ENCODE assay signal across 9 cellular contexts in the genomic region with DNA sequence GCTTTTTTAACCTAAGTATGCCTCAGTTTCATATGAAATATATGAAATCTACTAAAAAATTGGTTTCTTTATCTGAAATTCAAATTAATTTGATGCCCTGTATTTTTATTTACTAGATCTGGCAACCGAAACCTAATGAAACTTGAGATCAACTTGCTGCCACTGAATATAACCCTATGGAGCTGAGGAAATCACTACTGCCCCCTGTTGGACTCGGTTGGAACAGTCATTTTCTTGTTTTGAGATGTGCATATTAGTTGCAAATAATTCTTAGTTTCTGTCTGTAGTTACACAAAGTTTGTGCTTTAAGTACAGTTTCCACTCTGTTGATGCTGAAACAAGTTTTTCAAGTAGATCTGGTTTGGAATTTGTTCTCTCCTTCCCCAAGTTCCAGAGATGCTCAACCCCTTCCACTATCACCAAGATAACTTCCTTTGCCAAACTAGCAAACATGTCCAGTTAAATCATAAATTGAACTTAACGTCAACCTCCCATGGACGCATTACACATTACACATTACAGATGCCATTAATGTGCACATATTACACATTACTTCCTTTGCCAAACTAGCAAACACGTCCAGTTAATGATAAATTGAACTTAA. TPM values are rescaled to one million over a fixed set of nuclear protein-coding genes. Genes with fewer than 3 reads are reported as not detected.
DNase-seq lines count a peak whose midpoint lies in the region; ATAC-seq, FAIRE-seq and TF ChIP-seq lines count a peak whose summit lies in the region.
"Had no signal": no experiment of that assay in that cellular context is flagged by ENCODE, and none has a peak within 500 bp of the region (broad histone marks: within the 10 kb centered on the region; RNA-seq: fewer than 3 reads in every experiment).

No MANE protein-coding gene starts in this region.

- H3K27me3 Mint-ChIP-seq in activated CD4-positive, alpha-beta memory T cell treated with anti-CD3 and anti-CD28 coated beads, Interleukin-2, amount 10 ng/mL, durations not matched to agents 7 days and 5 days, result peaks cover 11% of the 10 kb centered on the region

- no peak overlapping the region for H3K27ac Mint-ChIP-seq in activated CD4-positive, alpha-beta memory T cell treated with anti-CD3 and anti-CD28 coated beads, Interleukin-2, amount 10 ng/mL, durations not matched to agents 7 days and 5 days

- H3K4me1 ChIP-seq in parathyroid adenoma, result peaks cover 5% of the 10 kb centered on the region

- no peak for ATAC-seq in HG02678 (IDR thresholded peaks at IDR 0.05; ENCODE audit: unreplicated experiment)
- no peak for ATAC-seq in HG03135 (IDR thresholded peaks at IDR 0.05; ENCODE audit: unreplicated experiment)

- peak; percentile 95 for TF ChIP-seq CTCF in C4-2B (conservative IDR thresholded peaks at IDR 0.05)
- peak; percentile 76 for TF ChIP-seq CTCF in foreskin fibroblast (IDR thresholded peaks at IDR 0.05; ENCODE audit: low read depth, low read length)
- peak; percentile 74 for TF ChIP-seq CTCF in parathyroid adenoma (IDR thresholded peaks at IDR 0.05)

- POLR2A ChIA-PET in activated CD4-positive, alpha-beta memory T cell treated with anti-CD3 and anti-CD28 coated beads, Interleukin-2, amount 10 ng/mL, durations not matched to agents 7 days and 5 days (lab: Charles Lee), result no interaction called here

- H3K9me3 Mint-ChIP-seq in activated CD4-positive, alpha-beta memory T cell treated with anti-CD3 and anti-CD28 coated beads, Interleukin-2, amount 10 ng/mL, durations not matched to agents 7 days and 5 days, result no peaks in the 10 kb centered on the region

- no peak overlapping the region for H3K9ac ChIP-seq in parathyroid adenoma

- DNase-seq in GM19239 (ENCODE audit: insufficient read length, low spot score) (peak; percentile 19), NCI-H446 treated with DMSO at 0.1 percent for 48 hours (lab: John Stamatoyannopoulos, UW) (peak; percentile 28), foreskin fibroblast (peak; percentile 32 to 77)
- DNase-seq in activated CD4-positive, alpha-beta memory T cell treated with anti-CD3 and anti-CD28 coated beads, Interleukin-2, amount 10 ng/mL, durations not matched to agents 7 days and 5 days, result peak; percentile 43

- no peak overlapping the region for H2AFZ ChIP-seq in parathyroid adenoma

- no peak overlapping the region for H3K4me2 ChIP-seq in parathyroid adenoma (ENCODE audit: low read length)

- H3K27ac ChIP-seq in C4-2B, result no peak overlapping the region
- H3K27ac ChIP-seq in parathyroid adenoma, result no peak overlapping the region
- H3K27ac ChIP-seq: skin epidermis had no signal

- no peak for FAIRE-seq in GM19239 (lab: Jason Lieb, UNC)

- H3K36me3 Mint-ChIP-seq in activated CD4-positive, alpha-beta memory T cell treated with anti-CD3 and anti-CD28 coated beads, Interleukin-2, amount 10 ng/mL, durations not matched to agents 7 days and 5 days (ENCODE audit: low read depth), result no peaks in the 10 kb centered on the region

- H3K79me2 ChIP-seq in parathyroid adenoma, result no peaks in the 10 kb centered on the region

- H3K4me3 ChIP-seq in foreskin fibroblast (ENCODE audit: low read depth in 1 of 2, low read length in 2 of 2) (no peak overlapping the region), parathyroid adenoma (ENCODE audit: low read depth, low read length) (no peak overlapping the region)
- H3K4me3 ChIP-seq: skin epidermis had no signal

- H3K4me3 Mint-ChIP-seq in activated CD4-positive, alpha-beta memory T cell treated with anti-CD3 and anti-CD28 coated beads, Interleukin-2, amount 10 ng/mL, durations not matched to agents 7 days and 5 days, result no peak overlapping the region

- no peaks in the 10 kb centered on the region for H3K9me3 ChIP-seq in parathyroid adenoma (ENCODE audit: control insufficient read depth, low read length)

- no peaks in the 10 kb centered on the region for H3K4me1 Mint-ChIP-seq in activated CD4-positive, alpha-beta memory T cell treated with anti-CD3 and anti-CD28 coated beads, Interleukin-2, amount 10 ng/mL, durations not matched to agents 7 days and 5 days

- CTCF ChIA-PET in activated CD4-positive, alpha-beta memory T cell treated with anti-CD3 and anti-CD28 coated beads, Interleukin-2, amount 10 ng/mL, durations not matched to agents 7 days and 5 days (lab: Charles Lee), result interaction anchor here (0.7 to 1.5 kb wide), 2 partner anchors 12 to 38 kb away, joined by 3 read pairs; no protein-coding TSS in a partner anchor

- no peaks in the 10 kb centered on the region for H3K27me3 ChIP-seq in parathyroid adenoma (ENCODE audit: control insufficient read depth, insufficient read depth, low read length)

- no peaks in the 10 kb centered on the region for H3K36me3 ChIP-seq in parathyroid adenoma (ENCODE audit: control insufficient read depth, insufficient read depth, low read length)

RNA-seq across cellular contexts. Expression of a gene that starts 22.2 kb away (rescaled TPM):
- 10 to 100 TPM; 70.1 to 71.1 TPM for total RNA-seq in activated CD4-positive, alpha-beta memory T cell treated with anti-CD3 and anti-CD28 coated beads, Interleukin-2, amount 10 ng/mL, durations not matched to agents 7 days and 5 days
